In the genomic region with DNA sequence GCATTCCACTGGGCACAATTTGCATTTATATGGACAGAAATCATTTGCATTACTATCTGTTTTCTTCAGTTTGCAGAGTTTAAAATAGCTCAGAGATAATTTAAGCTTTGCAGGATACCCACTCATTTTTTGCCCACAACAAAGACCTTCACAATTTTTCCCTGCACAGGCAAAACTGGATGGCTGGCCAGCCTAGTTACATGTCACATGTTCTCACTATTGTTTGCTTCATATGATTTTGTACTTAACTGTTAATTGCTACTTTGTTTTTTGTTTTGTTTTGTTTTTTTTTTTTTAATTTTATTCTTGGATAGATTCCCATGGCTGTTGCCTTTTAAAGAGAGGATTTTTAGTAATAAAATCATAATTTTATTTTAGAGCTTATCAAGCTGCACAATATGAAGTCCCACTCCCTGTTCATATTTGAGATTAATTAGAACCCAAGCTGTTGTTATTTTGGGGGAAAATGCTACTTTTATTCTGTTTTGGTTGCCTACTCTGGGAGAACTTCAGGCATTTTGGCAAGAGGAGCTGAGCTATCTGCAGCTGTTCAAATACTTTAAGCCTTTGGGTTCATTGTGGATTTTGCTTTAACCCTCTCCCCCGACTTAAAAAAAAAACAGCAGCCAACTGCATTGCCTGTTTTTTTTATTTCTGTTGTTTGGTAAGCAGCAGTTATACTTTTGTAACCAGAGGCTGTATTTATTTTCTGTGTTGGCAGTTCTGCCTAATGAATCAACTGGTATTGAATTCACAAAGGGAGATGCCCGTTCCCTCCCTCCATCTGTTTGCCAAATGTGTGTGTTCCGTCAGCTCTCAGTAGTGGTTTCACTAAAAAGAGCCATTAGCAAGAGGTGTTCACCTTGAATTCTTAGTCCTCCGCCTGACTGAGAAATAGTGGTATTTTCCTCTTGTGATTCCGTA, we compare ENCODE assay signal across 1 cellular context.
TF ChIP-seq lines count a peak whose summit lies in the region.

No MANE protein-coding gene starts in this region.

TF ChIP-seq in HepG2, 621 proteins besides CTCF, POLR2A, EP300 and RAD21 (continued from another document):
- TF ChIP-seq ARNTL (CRISPR knock-in tag; IDR thresholded peaks at IDR 0.05) (no peak), MAX (IDR thresholded peaks at IDR 0.05) (no peak), ZFP91 (CRISPR knock-in tag; IDR thresholded peaks at IDR 0.05; ENCODE audit: borderline replicate concordance) (no peak), ZNF33B (CRISPR knock-in tag; IDR thresholded peaks at IDR 0.05) (no peak)
- TF ChIP-seq, protein P1, sequence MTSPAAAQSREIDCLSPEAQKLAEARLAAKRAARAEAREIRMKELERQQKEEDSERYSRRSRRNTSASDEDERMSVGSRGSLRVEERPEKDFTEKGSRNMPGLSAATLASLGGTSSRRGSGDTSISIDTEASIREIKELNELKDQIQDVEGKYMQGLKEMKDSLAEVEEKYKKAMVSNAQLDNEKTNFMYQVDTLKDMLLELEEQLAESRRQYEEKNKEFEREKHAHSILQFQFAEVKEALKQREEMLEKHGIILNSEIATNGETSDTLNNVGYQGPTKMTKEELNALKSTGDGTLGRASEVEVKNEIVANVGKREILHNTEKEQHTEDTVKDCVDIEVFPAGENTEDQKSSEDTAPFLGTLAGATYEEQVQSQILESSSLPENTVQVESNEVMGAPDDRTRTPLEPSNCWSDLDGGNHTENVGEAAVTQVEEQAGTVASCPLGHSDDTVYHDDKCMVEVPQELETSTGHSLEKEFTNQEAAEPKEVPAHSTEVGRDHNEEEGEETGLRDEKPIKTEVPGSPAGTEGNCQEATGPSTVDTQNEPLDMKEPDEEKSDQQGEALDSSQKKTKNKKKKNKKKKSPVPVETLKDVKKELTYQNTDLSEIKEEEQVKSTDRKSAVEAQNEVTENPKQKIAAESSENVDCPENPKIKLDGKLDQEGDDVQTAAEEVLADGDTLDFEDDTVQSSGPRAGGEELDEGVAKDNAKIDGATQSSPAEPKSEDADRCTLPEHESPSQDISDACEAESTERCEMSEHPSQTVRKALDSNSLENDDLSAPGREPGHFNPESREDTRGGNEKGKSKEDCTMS (CRISPR knock-in tag; conservative IDR thresholded peaks at IDR 0.05): no peak
